ENCODE assay signal across 8 cellular contexts in the genomic region with DNA sequence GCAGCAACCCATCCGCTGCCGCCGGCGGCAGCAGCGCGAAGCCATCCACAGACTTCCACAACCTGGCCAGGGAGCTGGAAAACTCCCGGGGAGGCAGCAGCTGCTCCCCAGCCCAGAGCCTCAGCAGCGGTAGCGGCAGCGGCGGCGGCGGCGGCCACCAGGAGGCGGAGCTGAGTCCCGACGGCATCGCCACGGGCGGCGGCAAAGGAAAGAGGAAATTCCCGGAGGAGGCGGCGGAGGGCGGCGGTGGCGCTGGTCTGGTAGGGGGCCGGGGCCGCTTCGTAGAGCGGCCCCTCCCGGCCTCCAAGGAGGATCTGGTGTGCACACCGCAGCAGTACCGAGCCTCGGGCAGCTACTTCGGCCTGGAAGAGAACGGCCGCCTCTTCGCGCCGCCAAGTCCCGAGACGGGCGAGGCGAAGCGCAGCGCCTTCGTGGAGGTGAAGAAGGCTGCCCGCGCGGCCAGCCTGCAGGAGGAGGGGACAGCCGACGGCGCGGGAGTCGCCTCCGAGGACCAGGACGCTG. TPM values are rescaled to one million over a fixed set of nuclear protein-coding genes. Genes with fewer than 3 reads are reported as not detected.
DNase-seq lines count a peak whose midpoint lies in the region; ATAC-seq and TF ChIP-seq lines count a peak whose summit lies in the region.

No MANE protein-coding gene starts in this region.

- H3K4me1 Mint-ChIP-seq in activated T-cell treated with anti-CD3 and anti-CD28 coated beads, Interleukin-2, amount 50 U/mL, for 72 hours (ENCODE audit: low read depth) = peaks cover 21% of the 10 kb centered on the region
- H3K4me1 Mint-ChIP-seq in natural killer cell treated with Interleukin-12 subunit alpha and Interleukin-12 subunit beta and Interleukin-15 and Interleukin-18, amount 100 ng/mL, for 72 hours (ENCODE audit: low read depth in 2 of 2) = peaks cover 23 to 28% of the 10 kb centered on the region in 2 donors
- peaks cover 30% of the 10 kb centered on the region for H3K4me1 Mint-ChIP-seq in stimulated activated naive CD8-positive, alpha-beta T cell treated with anti-CD3 and anti-CD28 coated beads, Interleukin-15, amount 100 ng/mL, for 72 hours

- peak overlapping the region; percentile 74 for H3K4me3 ChIP-seq in ACC112 (ENCODE audit: low read depth, low read length)
- peak overlapping the region; percentile 25 to 62 (median 51) for H3K4me3 ChIP-seq in fibroblast of lung (replicated peaks in 1 of 4; ENCODE audit: control extremely low read depth in 1 of 4, insufficient read depth in 1 of 4, low read depth in 3 of 4, low read length in 4 of 4)

- peak overlapping the region; percentile 70 for H3K9ac ChIP-seq in fibroblast of lung (ENCODE audit: insufficient read depth, low read length)

- peaks cover 29% of the 10 kb centered on the region for H3K27me3 Mint-ChIP-seq in activated T-cell treated with anti-CD3 and anti-CD28 coated beads, Interleukin-2, amount 50 U/mL, for 72 hours (ENCODE audit: low read depth)
- H3K27me3 Mint-ChIP-seq in natural killer cell treated with Interleukin-12 subunit alpha and Interleukin-12 subunit beta and Interleukin-15 and Interleukin-18, amount 100 ng/mL, for 72 hours = peaks cover 14 to 17% of the 10 kb centered on the region in 2 donors
- peaks cover 54% of the 10 kb centered on the region for H3K27me3 Mint-ChIP-seq in stimulated activated naive CD8-positive, alpha-beta T cell treated with anti-CD3 and anti-CD28 coated beads, Interleukin-15, amount 100 ng/mL, for 72 hours

- peaks cover 1 to 2% of the 10 kb centered on the region in 2 donors for H3K36me3 Mint-ChIP-seq in activated T-cell treated with anti-CD3 and anti-CD28 coated beads, Interleukin-2, amount 50 U/mL, for 72 hours (ENCODE audit: insufficient read depth in 2 of 2)
- H3K36me3 Mint-ChIP-seq in natural killer cell treated with Interleukin-12 subunit alpha and Interleukin-12 subunit beta and Interleukin-15 and Interleukin-18, amount 100 ng/mL, for 72 hours = peaks cover 9% of the 10 kb centered on the region

- ATAC-seq in GM18867 (IDR thresholded peaks at IDR 0.05; ENCODE audit: unreplicated experiment) (peak; percentile 75), HG03095 (IDR thresholded peaks at IDR 0.05; ENCODE audit: unreplicated experiment) (peak; percentile 69)
- ATAC-seq in activated T-cell treated with anti-CD3 and anti-CD28 coated beads, Interleukin-2, amount 50 U/mL, for 72 hours (replicated peaks in 1 of 2) = peak; percentile 66 to 68
- ATAC-seq in natural killer cell treated with Interleukin-12 subunit alpha and Interleukin-12 subunit beta and Interleukin-15 and Interleukin-18, amount 100 ng/mL, for 72 hours = peak; percentile 77 to 86
- peak; percentile 63 for ATAC-seq in stimulated activated naive CD8-positive, alpha-beta T cell treated with anti-CD3 and anti-CD28 coated beads, Interleukin-15, amount 100 ng/mL, for 72 hours

- H3K27me3 ChIP-seq in ACC112 (ENCODE audit: insufficient read depth, low read length) = no peaks in the 10 kb centered on the region
- no peaks in the 10 kb centered on the region for H3K27me3 ChIP-seq in fibroblast of lung (ENCODE audit: control insufficient read depth, insufficient read depth, low read length)

- no peaks in the 10 kb centered on the region for H4K20me1 ChIP-seq in fibroblast of lung (ENCODE audit: control insufficient read depth, extremely low read depth, insufficient read depth, low read length)

- H3K36me3 ChIP-seq in ACC112 (ENCODE audit: insufficient read depth, low read length) = no peaks in the 10 kb centered on the region
- peaks cover 3% of the 10 kb centered on the region for H3K36me3 ChIP-seq in fibroblast of lung (ENCODE audit: control insufficient read depth, insufficient read depth, low read length)

- H3K4me1 ChIP-seq in ACC112 (ENCODE audit: control insufficient read depth, insufficient read depth, low read length, unreplicated experiment) (peaks cover 4% of the 10 kb centered on the region), fibroblast of lung (ENCODE audit: control insufficient read depth, extremely low read depth, insufficient read depth, low read length) (peaks cover 4% of the 10 kb centered on the region)

- H3K27ac Mint-ChIP-seq in activated T-cell treated with anti-CD3 and anti-CD28 coated beads, Interleukin-2, amount 50 U/mL, for 72 hours = no peak overlapping the region
- H3K27ac Mint-ChIP-seq in natural killer cell treated with Interleukin-12 subunit alpha and Interleukin-12 subunit beta and Interleukin-15 and Interleukin-18, amount 100 ng/mL, for 72 hours = peak overlapping the region; percentile 47 to 76
- H3K27ac Mint-ChIP-seq in stimulated activated naive CD8-positive, alpha-beta T cell treated with anti-CD3 and anti-CD28 coated beads, Interleukin-15, amount 100 ng/mL, for 72 hours = peak overlapping the region in 1 of 2 donors; percentile 58

- H3K79me2 ChIP-seq in ACC112 (ENCODE audit: control insufficient read depth, insufficient read depth, low read length, unreplicated experiment) (no peaks in the 10 kb centered on the region), fibroblast of lung (ENCODE audit: control insufficient read depth, insufficient read depth, low read length) (peaks cover 19% of the 10 kb centered on the region)

- H3K9me3 ChIP-seq in fibroblast of lung (ENCODE audit: control insufficient read depth, insufficient read depth, low read depth, low read length) = no peaks in the 10 kb centered on the region

- peak overlapping the region; percentile 79 to 82 for H3K4me3 Mint-ChIP-seq in activated T-cell treated with anti-CD3 and anti-CD28 coated beads, Interleukin-2, amount 50 U/mL, for 72 hours
- H3K4me3 Mint-ChIP-seq in natural killer cell treated with Interleukin-12 subunit alpha and Interleukin-12 subunit beta and Interleukin-15 and Interleukin-18, amount 100 ng/mL, for 72 hours = peak overlapping the region; percentile 86
- H3K4me3 Mint-ChIP-seq in stimulated activated naive CD8-positive, alpha-beta T cell treated with anti-CD3 and anti-CD28 coated beads, Interleukin-15, amount 100 ng/mL, for 72 hours = peak overlapping the region; percentile 73 to 87

- peak overlapping the region; percentile 80 for H3K4me2 ChIP-seq in fibroblast of lung (ENCODE audit: extremely low read depth, insufficient read depth, low read length)

- DNase-seq in NOMO-1 treated with DMSO at 0.1 percent for 48 hours (lab: John Stamatoyannopoulos, UW; ENCODE audit: unreplicated experiment) (peak; percentile 68), fibroblast of lung (ENCODE audit: low read depth in 2 of 2) (peak; percentile 67 to 80)
- DNase-seq in activated T-cell treated with anti-CD3 and anti-CD28 coated beads, Interleukin-2, amount 50 U/mL, for 72 hours = peak; percentile 83 to 87
- peak; percentile 84 for DNase-seq in natural killer cell treated with Interleukin-12 subunit alpha and Interleukin-12 subunit beta and Interleukin-15 and Interleukin-18, amount 100 ng/mL, for 72 hours (ENCODE audit: low spot score)
- DNase-seq in stimulated activated naive CD8-positive, alpha-beta T cell treated with anti-CD3 and anti-CD28 coated beads, Interleukin-15, amount 100 ng/mL, for 72 hours = peak; percentile 77

- H3K9me3 Mint-ChIP-seq in activated T-cell treated with anti-CD3 and anti-CD28 coated beads, Interleukin-2, amount 50 U/mL, for 72 hours = no peaks in the 10 kb centered on the region
- no peaks in the 10 kb centered on the region for H3K9me3 Mint-ChIP-seq in natural killer cell treated with Interleukin-12 subunit alpha and Interleukin-12 subunit beta and Interleukin-15 and Interleukin-18, amount 100 ng/mL, for 72 hours
- no peaks in the 10 kb centered on the region for H3K9me3 Mint-ChIP-seq in stimulated activated naive CD8-positive, alpha-beta T cell treated with anti-CD3 and anti-CD28 coated beads, Interleukin-15, amount 100 ng/mL, for 72 hours

- H2AFZ ChIP-seq in ACC112 (ENCODE audit: low read length, unreplicated experiment) (peak overlapping the region; percentile 79), fibroblast of lung (ENCODE audit: low read length) (peak overlapping the region; percentile 75)

- peak overlapping the region; percentile 24; the same call in 1 of the 2 replicates for H3K27ac ChIP-seq in ACC112 (ENCODE audit: low read depth, low read length)
- peak overlapping the region; percentile 76 for H3K27ac ChIP-seq in fibroblast of lung (ENCODE audit: insufficient read depth, low read length)

- peak; percentile 49 for TF ChIP-seq CTCF in fibroblast of lung (conservative IDR thresholded peaks at IDR 0.05 in 1 of 2, IDR thresholded peaks at IDR 0.05 in 1 of 2; ENCODE audit: low read depth in 1 of 2, low read length in 2 of 2)

RNA-seq across cellular contexts. Expression of a gene that starts 4.9 kb away (rescaled TPM):
- 1 to 10 TPM; 1.8 to 3.3 TPM for total RNA-seq in activated T-cell treated with anti-CD3 and anti-CD28 coated beads, Interleukin-2, amount 50 U/mL, for 72 hours
- total RNA-seq in fibroblast of lung = 2.6 and 8.8 TPM in 2 replicates
- 3.3 and 8.5 TPM in 2 replicates for polyA plus RNA-seq in fibroblast of lung
- 7.0 and 11.8 TPM in 2 replicates for polyA plus RNA-seq in fibroblast of lung (2012)
- polyA minus RNA-seq in fibroblast of lung (ENCODE audit: low replicate concordance) = 4.7 and 5.3 TPM in 2 replicates
- 10 to 100 TPM; 12.3 to 15.5 TPM for total RNA-seq in natural killer cell treated with Interleukin-12 subunit alpha and Interleukin-12 subunit beta and Interleukin-15 and Interleukin-18, amount 100 ng/mL, for 72 hours

Comparison
In these comparisons a context has a peak if more than half of its experiments do, and no peak if none do; other contexts are left out.
1. Peak in every context shown above with its lines: DNase-seq, ATAC-seq, H3K4me3 ChIP-seq and H3K27ac ChIP-seq.